Comparison of ENCODE assay signal across 8 cellular contexts in the genomic region with DNA sequence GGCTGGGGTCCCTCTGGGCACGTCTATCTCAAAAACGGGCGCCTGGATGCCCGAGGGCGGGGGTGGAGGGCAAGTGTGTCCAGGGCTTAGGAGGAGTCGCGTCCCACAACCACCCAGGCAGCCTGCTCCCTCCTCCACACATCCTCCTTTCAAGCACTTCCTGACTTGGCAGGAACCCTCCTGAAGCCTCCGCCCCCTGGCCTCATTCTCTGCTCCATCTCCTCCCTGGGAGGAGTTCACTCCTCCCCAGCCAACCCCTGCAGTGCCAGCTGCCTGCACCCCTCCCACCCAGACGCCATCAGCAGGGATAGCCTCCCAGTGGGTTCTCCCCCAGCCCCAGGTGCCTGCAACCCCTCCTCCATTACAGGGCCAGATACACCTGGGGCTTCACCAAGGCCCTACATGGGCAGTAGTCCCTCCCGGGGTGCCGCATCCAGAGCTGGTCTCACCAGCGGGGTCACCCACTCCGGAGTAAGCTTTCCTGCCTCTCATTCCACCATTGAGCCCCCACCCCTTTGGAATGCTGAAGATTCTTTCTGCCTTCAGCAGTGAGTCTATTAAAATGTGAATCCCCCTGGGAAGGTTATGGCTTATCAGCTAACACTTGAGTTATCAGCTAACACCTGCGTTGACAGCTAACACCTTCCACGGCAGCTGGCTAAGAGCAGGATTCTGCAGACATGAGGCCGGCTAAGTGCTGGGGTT. TPM values are rescaled to one million over a fixed set of nuclear protein-coding genes. Genes with fewer than 3 reads are reported as not detected.
A peak's percentile ranks its signal among the peaks of the same experiment; 100 is the strongest.
DNase-seq lines count a peak whose midpoint lies in the region; ATAC-seq lines count a peak whose summit lies in the region.

No MANE protein-coding gene starts in this region.

- H3K27ac ChIP-seq in substantia nigra (ENCODE audit: low read depth, low read length, poor library complexity, severe bottlenecking), result no peak overlapping the region

- H3K27ac Mint-ChIP-seq in activated CD4-positive, alpha-beta T cell treated with anti-CD3 and anti-CD28 coated beads for 36 hours, result peak overlapping the region; percentile 69

- peak; percentile 81 for ATAC-seq in activated CD4-positive, alpha-beta T cell treated with anti-CD3 and anti-CD28 coated beads for 36 hours
- no peak for ATAC-seq in HG03378 (IDR thresholded peaks at IDR 0.05; ENCODE audit: unreplicated experiment)

- POLR2A ChIA-PET in activated CD4-positive, alpha-beta T cell treated with anti-CD3 and anti-CD28 coated beads for 36 hours (lab: Charles Lee), result no interaction called here

- no peaks in the 10 kb centered on the region for H3K36me3 Mint-ChIP-seq in activated CD4-positive, alpha-beta T cell treated with anti-CD3 and anti-CD28 coated beads for 36 hours (ENCODE audit: low read depth)

- peak; percentile 47 for DNase-seq in activated gamma-delta T cell treated with Interleukin-2 at 50 U/mL for 16 hours
- DNase-seq in activated gamma-delta T cell (lab: John Stamatoyannopoulos, UW), result no peak
- DNase-seq in NCI-H2196 treated with DMSO at 0.1 percent for 48 hours (lab: John Stamatoyannopoulos, UW; ENCODE audit: unreplicated experiment), result peak; percentile 66
- peak; percentile 77 for DNase-seq in activated CD4-positive, alpha-beta T cell treated with anti-CD3 and anti-CD28 coated beads for 36 hours
- peak; percentile 34 for DNase-seq in dedifferentiated amniotic fluid mesenchymal stem cell (ENCODE audit: extremely low spot score)
- DNase-seq in medulla oblongata (ENCODE audit: extremely low spot score), result peak; percentile 69
- DNase-seq in substantia nigra (lab: John Stamatoyannopoulos, UW), result peak in 27 of 49 donors; percentile 11 to 75 (median 50)

- no peaks in the 10 kb centered on the region for H3K27me3 Mint-ChIP-seq in activated CD4-positive, alpha-beta T cell treated with anti-CD3 and anti-CD28 coated beads for 36 hours

- intact Hi-C loops in activated CD4-positive, alpha-beta T cell treated with anti-CD3 and anti-CD28 coated beads for 36 hours (cut with DNase I, micrococcal nuclease), result loop anchor here in 1 of 2 experiments (2.0 kb wide), 1 partner anchor 37 kb away; no protein-coding TSS in a partner anchor

- no peaks in the 10 kb centered on the region for H3K9me3 Mint-ChIP-seq in activated CD4-positive, alpha-beta T cell treated with anti-CD3 and anti-CD28 coated beads for 36 hours (ENCODE audit: low read depth)

- peak overlapping the region; percentile 23 for H3K4me3 Mint-ChIP-seq in activated CD4-positive, alpha-beta T cell treated with anti-CD3 and anti-CD28 coated beads for 36 hours

- CTCF ChIA-PET in activated CD4-positive, alpha-beta T cell treated with anti-CD3 and anti-CD28 coated beads for 36 hours (lab: Charles Lee), result no interaction called here

- H3K4me1 Mint-ChIP-seq in activated CD4-positive, alpha-beta T cell treated with anti-CD3 and anti-CD28 coated beads for 36 hours, result peaks cover 41% of the 10 kb centered on the region

RNA-seq across cellular contexts. Expression of gene RTN4R, which starts 24.4 kb away (rescaled TPM):
- total RNA-seq in activated CD4-positive, alpha-beta T cell treated with anti-CD3 and anti-CD28 coated beads for 36 hours, result 1 to 10 TPM; 2.2 to 2.3 TPM
